Comparison of ENCODE assay signal across 18 cellular contexts in the genomic region with DNA sequence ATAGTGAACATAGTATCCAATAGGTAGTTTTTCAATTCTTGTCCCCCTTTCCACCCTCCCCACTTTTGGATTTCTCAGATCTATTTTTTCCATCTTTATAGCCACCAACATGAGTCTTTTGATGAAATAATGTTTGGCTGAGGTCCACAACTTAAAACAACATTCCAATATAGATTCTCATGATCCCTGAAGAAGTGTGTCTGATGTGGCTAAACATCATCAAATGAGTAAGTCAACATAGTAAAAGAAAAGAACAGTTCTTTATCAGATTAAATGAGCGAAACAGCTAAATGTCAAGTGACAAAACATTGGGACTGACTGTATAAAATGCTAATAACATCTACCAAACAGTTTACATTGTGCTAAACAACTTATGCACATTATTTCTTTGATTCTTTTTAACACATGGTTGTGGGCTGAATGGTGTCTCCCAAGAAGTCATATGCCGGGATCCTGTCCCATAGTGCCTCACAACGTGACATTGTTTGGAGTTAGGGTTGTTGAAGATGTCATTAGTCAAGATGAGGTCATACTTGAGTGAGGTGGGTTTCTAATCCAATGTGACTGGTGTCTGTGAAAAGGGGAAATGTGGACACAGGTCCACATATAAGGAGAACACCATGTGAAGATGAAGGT.
DNase-seq lines count a peak whose midpoint lies in the region; ATAC-seq, FAIRE-seq and TF ChIP-seq lines count a peak whose summit lies in the region.
"Had no signal": no experiment of that assay in that cellular context is flagged by ENCODE, and none has a peak within 500 bp of the region (broad histone marks: within the 10 kb centered on the region; RNA-seq: fewer than 3 reads in every experiment).

No MANE protein-coding gene starts in this region.

- H3K4me1 ChIP-seq in GM23248 (ENCODE audit: insufficient read depth) (peaks cover 45% of the 10 kb centered on the region), SJSA1 (replicated peaks) (peaks cover 21% of the 10 kb centered on the region), endothelial cell of umbilical vein (ENCODE audit: control insufficient read depth, extremely low read depth, insufficient read depth, low read length) (peaks cover 37% of the 10 kb centered on the region), hepatocyte (ENCODE audit: insufficient read depth) (no peaks in the 10 kb centered on the region)
- H3K4me1 ChIP-seq: right atrium auricular region had no signal

- H3K27me3 Mint-ChIP-seq in progenitor cell of endocrine pancreas = no peaks in the 10 kb centered on the region

- H3K27me3 ChIP-seq in GM23248 (replicated peaks; ENCODE audit: insufficient read depth) (no peaks in the 10 kb centered on the region), SJSA1 (replicated peaks) (no peaks in the 10 kb centered on the region), endothelial cell of umbilical vein (ENCODE audit: control insufficient read depth in 2 of 2, insufficient read depth in 2 of 2, low read length in 2 of 2) (no peaks in the 10 kb centered on the region), hepatocyte (no peaks in the 10 kb centered on the region)
- H3K27me3 ChIP-seq: right atrium auricular region had no signal

- H3K4me2 ChIP-seq in GM23248 (ENCODE audit: unreplicated experiment) (peak overlapping the region; percentile 7), endothelial cell of umbilical vein (ENCODE audit: insufficient read depth, low read length) (peak overlapping the region; percentile 2), hepatocyte (no peak overlapping the region)

- in situ Hi-C loops in GM23248 (cut with MboI) = no loop called here

- CTCF ChIA-PET in endothelial cell of umbilical vein (lab: Charles Lee) = interaction anchor here (0.6 kb wide), 1 partner anchor 16 kb away, joined by 3 read pairs; no protein-coding TSS in a partner anchor

- no peak overlapping the region for H3K4me3 ChIP-seq in GM23248
- no peak overlapping the region for H3K4me3 ChIP-seq in SJSA1
- no peak overlapping the region for H3K4me3 ChIP-seq in endothelial cell of umbilical vein (replicated peaks in 1 of 3; ENCODE audit: insufficient read depth in 1 of 3, low read depth in 1 of 3, low read length in 3 of 3)
- no peak overlapping the region for H3K4me3 ChIP-seq in hepatocyte
- H3K4me3 ChIP-seq: right atrium auricular region, thoracic aorta had no signal

- H3K4me1 Mint-ChIP-seq in progenitor cell of endocrine pancreas (ENCODE audit: low read depth) = peaks cover 5% of the 10 kb centered on the region
- H3K4me1 Mint-ChIP-seq: memory B cell had no signal

- peak; percentile 52 for FAIRE-seq in endothelial cell of umbilical vein (lab: Jason Lieb, UNC)
- FAIRE-seq: islet of Langerhans had no signal

- peaks cover 7% of the 10 kb centered on the region for H3K9me3 Mint-ChIP-seq in progenitor cell of endocrine pancreas (ENCODE audit: low read depth)
- H3K9me3 Mint-ChIP-seq: activated T-helper 2 cell treated with anti-CD3 and anti-CD28 coated beads, Interferon-gamma antibody, Interleukin-2, Interleukin-4, amounts not matched to agents 10 μg/mL and 5 μg/mL and 100 μg/mL, durations not matched to agents 14 hours and 24 hours and 36 hours; memory B cell had no signal

- H3K27ac ChIP-seq in GM23248 = peak overlapping the region; percentile 68
- peak overlapping the region; percentile 22; the same call in 1 of the 2 replicates for H3K27ac ChIP-seq in SJSA1
- H3K27ac ChIP-seq in endothelial cell of umbilical vein (ENCODE audit: insufficient read depth, low read depth, low read length) = peak overlapping the region; percentile 85
- H3K27ac ChIP-seq in hepatocyte = no peak overlapping the region
- H3K27ac ChIP-seq: right atrium auricular region, thoracic aorta had no signal

- no peak for TF ChIP-seq POLR2A in endothelial cell of umbilical vein (IDR thresholded peaks at IDR 0.05; ENCODE audit: low read depth, low read length)

- 6 to 13% methylated on average over 3 of the region's 3 CpGs for WGBS in GM23248 (ENCODE audit: low coverage in 1 of 2, low lambda C conversion rate in 2 of 2, missing lambda C conversion rate in 2 of 2), 2 experiments
- WGBS in hepatocyte (ENCODE audit: low lambda C conversion rate, missing lambda C conversion rate) = 72% methylated on average over 3 of the region's 3 CpGs

- no TSS peak for BruUV-seq in endothelial cell of umbilical vein (replicated peaks; lab: Mats Ljungman, UMichigan)

- no peak for ATAC-seq in Right ventricle myocardium inferior

- H4K20me1 ChIP-seq in GM23248 (ENCODE audit: insufficient read depth) = no peaks in the 10 kb centered on the region
- no peaks in the 10 kb centered on the region for H4K20me1 ChIP-seq in endothelial cell of umbilical vein (replicated peaks; ENCODE audit: control insufficient read depth, extremely low read depth, insufficient read depth, low read length)
- no peaks in the 10 kb centered on the region for H4K20me1 ChIP-seq in hepatocyte (ENCODE audit: insufficient read depth, poor library complexity, severe bottlenecking)

- POLR2A ChIA-PET in endothelial cell of umbilical vein (lab: Charles Lee) = no interaction called here

- intact Hi-C loops in endothelial cell of umbilical vein (cut with micrococcal nuclease) = loop anchor here (5.0 kb wide), 1 partner anchor 257 kb away; no protein-coding TSS in a partner anchor
- intact Hi-C loops in Right ventricle myocardium inferior (cut with DNase I) = no loop called here

- H3K9me1 ChIP-seq in endothelial cell of umbilical vein (replicated peaks; ENCODE audit: control insufficient read depth, extremely low read depth, insufficient read depth, low read length) = no peaks in the 10 kb centered on the region

- H3K9me3 ChIP-seq in GM23248 (ENCODE audit: low read depth) (no peaks in the 10 kb centered on the region), SJSA1 (replicated peaks) (no peaks in the 10 kb centered on the region), endothelial cell of umbilical vein (replicated peaks; ENCODE audit: control insufficient read depth, insufficient read depth, low read length) (no peaks in the 10 kb centered on the region), hepatocyte (ENCODE audit: low read depth) (no peaks in the 10 kb centered on the region)
- H3K9me3 ChIP-seq: right atrium auricular region, thoracic aorta had no signal

- no peaks in the 10 kb centered on the region for H3K9me2 ChIP-seq in GM23248 (ENCODE audit: insufficient read depth)
- H3K9me2 ChIP-seq in hepatocyte (replicated peaks; ENCODE audit: insufficient read depth) = no peaks in the 10 kb centered on the region

- peak; percentile 86 for DNase-seq in GM23248
- peak in 1 of 2 experiments; percentile 36 for DNase-seq in SJSA1 (ENCODE audit: low read depth in 1 of 2, low spot score in 2 of 2)
- DNase-seq in endothelial cell of umbilical vein (ENCODE audit: low read depth, low spot score) = peak; percentile 88
- peak; percentile 40 for DNase-seq in pulmonary artery endothelial cell (ENCODE audit: low read depth, low spot score)
- no peak for DNase-seq in activated CD4-positive, CD25-positive, alpha-beta regulatory T cell (lab: John Stamatoyannopoulos, UW)
- DNase-seq in Right ventricle myocardium inferior (ENCODE audit: missing footprints) = no peak
- no peak for DNase-seq in progenitor cell of endocrine pancreas (ENCODE audit: low spot score, unreplicated experiment)
- no peak for DNase-seq in hepatocyte (ENCODE audit: low spot score)
- DNase-seq: aorta; DND-41; effector memory CD4-positive, alpha-beta T cell; NCI-H2107; NCI-H748 treated with DMSO at 0.1 percent for 48 hours had no signal

- TF ChIP-seq CTCF in endothelial cell of umbilical vein (IDR thresholded peaks at IDR 0.05; ENCODE audit: extremely low read depth in 1 of 2, insufficient read depth in 1 of 2, low read depth in 1 of 2, low read length in 2 of 2) (no peak), progenitor cell of endocrine pancreas (IDR thresholded peaks at IDR 0.05; ENCODE audit: unreplicated experiment) (no peak), hepatocyte (IDR thresholded peaks at IDR 0.05; ENCODE audit: poor library complexity) (no peak)

- no peaks in the 10 kb centered on the region for H3K36me3 Mint-ChIP-seq in progenitor cell of endocrine pancreas (ENCODE audit: insufficient read depth)
- H3K36me3 Mint-ChIP-seq: memory B cell had no signal

- no peak overlapping the region for H3K27ac Mint-ChIP-seq in progenitor cell of endocrine pancreas
- H3K27ac Mint-ChIP-seq: activated T-helper 2 cell treated with anti-CD3 and anti-CD28 coated beads, Interferon-gamma antibody, Interleukin-2, Interleukin-4, amounts not matched to agents 10 μg/mL and 5 μg/mL and 100 μg/mL, durations not matched to agents 14 hours and 24 hours and 36 hours; memory B cell had no signal

- H3K79me2 ChIP-seq in GM23248 (ENCODE audit: insufficient read depth) (no peaks in the 10 kb centered on the region), endothelial cell of umbilical vein (ENCODE audit: control insufficient read depth, insufficient read depth, low read length) (no peaks in the 10 kb centered on the region), hepatocyte (no peaks in the 10 kb centered on the region)

- H3K36me3 ChIP-seq in GM23248 (ENCODE audit: low read depth) (no peaks in the 10 kb centered on the region), SJSA1 (no peaks in the 10 kb centered on the region), endothelial cell of umbilical vein (ENCODE audit: control insufficient read depth in 2 of 2, extremely low read depth in 1 of 2, insufficient read depth in 2 of 2, low read length in 2 of 2) (no peaks in the 10 kb centered on the region), hepatocyte (replicated peaks; ENCODE audit: insufficient read depth, low read depth) (no peaks in the 10 kb centered on the region)
- H3K36me3 ChIP-seq: right atrium auricular region, thoracic aorta had no signal

- no peak overlapping the region for H3K4me3 Mint-ChIP-seq in progenitor cell of endocrine pancreas (ENCODE audit: low read depth)
- H3K4me3 Mint-ChIP-seq: memory B cell had no signal

- dilution Hi-C loops in endothelial cell of umbilical vein (cut with MboI; ENCODE audit: extremely low pct_ligation_motif_present, low sequenced_read_pairs) = no loop called here

- H2AFZ ChIP-seq in GM23248 (no peak overlapping the region), endothelial cell of umbilical vein (ENCODE audit: low read depth, low read length) (no peak overlapping the region), hepatocyte (no peak overlapping the region)

- H3K9ac ChIP-seq in GM23248 (peak overlapping the region; percentile 8; the same call in 1 of the 2 replicates), endothelial cell of umbilical vein (replicated peaks; ENCODE audit: extremely low read depth, insufficient read depth, low read length) (peak overlapping the region; percentile 39)

- peaks cover 46% of the 10 kb centered on the region for H3F3A ChIP-seq in GM23248 (ENCODE audit: insufficient read depth)

TF ChIP-seq in endothelial cell of umbilical vein, 7 proteins besides CTCF, POLR2A, EP300 and RAD21 (continues in another document):
- TF ChIP-seq JUN (IDR thresholded peaks at IDR 0.05; ENCODE audit: borderline replicate concordance, insufficient read depth, insufficient read length, low read depth) (peak; percentile 12), MAX (IDR thresholded peaks at IDR 0.05; ENCODE audit: insufficient read depth, insufficient read length) (no peak), FOS (IDR thresholded peaks at IDR 0.05; ENCODE audit: borderline replicate concordance, insufficient read depth, low read length) (no peak)

Comparison
In these comparisons a context has a peak if more than half of its experiments do, and no peak if none do; other contexts are left out.
1. DNase-seq: peak in GM23248 (single experiment), endothelial cell of umbilical vein (single experiment) and pulmonary artery endothelial cell (single experiment); none in activated CD4-positive, CD25-positive, alpha-beta regulatory T cell (0 of 4), Right ventricle myocardium inferior (single experiment), progenitor cell of endocrine pancreas (single experiment) and hepatocyte (single experiment).